15 cellular contexts compared by ENCODE assay signal in genomic region chr6:151822252-151823111, GRCh38.
A peak's percentile ranks its signal among the peaks of the same experiment; 100 is the strongest.
DNase-seq lines count a peak whose midpoint lies in the region; ATAC-seq, FAIRE-seq and TF ChIP-seq lines count a peak whose summit lies in the region.
"Had no signal": no experiment of that assay in that cellular context is flagged by ENCODE, and none has a peak within 500 bp of the region (broad histone marks: within the 10 kb centered on the region; RNA-seq: fewer than 3 reads in every experiment).

No MANE protein-coding gene starts in this region.

- TF ChIP-seq CTCF in foreskin fibroblast (IDR thresholded peaks at IDR 0.05; ENCODE audit: low read depth, low read length): no peak

- DNase-seq in germinal center (ENCODE audit: low spot score) (peak; percentile 44), NCI-H2227 treated with DMSO at 0.1 percent for 48 hours (lab: John Stamatoyannopoulos, UW) (no peak), urothelium cell line (ENCODE audit: low spot score) (no peak), NCI-H446 treated with DMSO at 0.1 percent for 48 hours (lab: John Stamatoyannopoulos, UW) (no peak), foreskin fibroblast (no peak)
- DNase-seq: activated CD4-positive, alpha-beta memory T cell treated with anti-CD3 and anti-CD28 coated beads, Interleukin-2, amount 10 ng/mL, durations not matched to agents 7 days and 5 days; adrenal gland; CD8-positive, alpha-beta memory T cell; endodermal cell had no signal

- H3K4me3 ChIP-seq in foreskin fibroblast (ENCODE audit: low read depth in 1 of 2, low read length in 2 of 2): no peak overlapping the region
- H3K4me3 ChIP-seq: adrenal gland, SJSA1, skin epidermis had no signal

- no peak for FAIRE-seq in urothelium cell line (lab: Jason Lieb, UNC)
- FAIRE-seq: GM12892 had no signal

- peak; percentile 95 for ATAC-seq in GM18867 (IDR thresholded peaks at IDR 0.05; ENCODE audit: unreplicated experiment)
- peak; percentile 99 for ATAC-seq in GM21576 (IDR thresholded peaks at IDR 0.05; ENCODE audit: unreplicated experiment)
- ATAC-seq in HG03108 (IDR thresholded peaks at IDR 0.05; ENCODE audit: unreplicated experiment): peak; percentile 98
